ENCODE assay signal across 9 cellular contexts in the genomic region with DNA sequence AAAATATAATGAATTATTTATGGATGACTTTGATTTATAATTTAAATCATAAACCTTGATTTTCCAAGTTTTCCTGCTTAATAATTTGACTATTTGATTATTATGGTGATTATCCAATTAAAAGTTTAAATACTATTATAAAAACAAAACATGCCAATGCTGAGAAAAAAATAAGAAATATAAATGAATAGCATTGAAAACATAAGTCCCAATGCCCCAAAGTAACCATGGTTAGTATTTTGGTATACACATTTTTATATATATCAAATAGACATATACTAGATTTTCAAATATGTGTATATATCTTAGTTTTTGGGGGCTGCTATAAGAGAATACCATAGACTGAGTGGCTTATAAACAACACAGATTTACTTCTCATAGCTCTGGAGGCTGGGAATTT.
"Had no signal": no experiment of that assay in that cellular context is flagged by ENCODE, and none has a peak within 500 bp of the region (broad histone marks: within the 10 kb centered on the region; RNA-seq: fewer than 3 reads in every experiment).

No MANE protein-coding gene starts in this region.

- H3K4me3 ChIP-seq: GM23338 had no signal

- H3K27ac ChIP-seq: HL-60 had no signal

- DNase-seq: H9, HCEC 1CT, IMR-90, KBM-7 had no signal

- H2AFZ ChIP-seq: GM23338 had no signal

- H3K4me2 ChIP-seq: GM23338 had no signal

- H3K27ac Mint-ChIP-seq: GM23338, H9 had no signal

- H3K4me1 Mint-ChIP-seq: GM23338, H9 had no signal

- H3K9me3 Mint-ChIP-seq: GM23338, H9 had no signal

- ATAC-seq: GM23338, HepG2 had no signal

- FAIRE-seq: H1, H54, HepG2 had no signal

- H3K4me3 Mint-ChIP-seq: GM23338, H9 had no signal
